ENCODE assay signal across 10 cellular contexts in the genomic region with DNA sequence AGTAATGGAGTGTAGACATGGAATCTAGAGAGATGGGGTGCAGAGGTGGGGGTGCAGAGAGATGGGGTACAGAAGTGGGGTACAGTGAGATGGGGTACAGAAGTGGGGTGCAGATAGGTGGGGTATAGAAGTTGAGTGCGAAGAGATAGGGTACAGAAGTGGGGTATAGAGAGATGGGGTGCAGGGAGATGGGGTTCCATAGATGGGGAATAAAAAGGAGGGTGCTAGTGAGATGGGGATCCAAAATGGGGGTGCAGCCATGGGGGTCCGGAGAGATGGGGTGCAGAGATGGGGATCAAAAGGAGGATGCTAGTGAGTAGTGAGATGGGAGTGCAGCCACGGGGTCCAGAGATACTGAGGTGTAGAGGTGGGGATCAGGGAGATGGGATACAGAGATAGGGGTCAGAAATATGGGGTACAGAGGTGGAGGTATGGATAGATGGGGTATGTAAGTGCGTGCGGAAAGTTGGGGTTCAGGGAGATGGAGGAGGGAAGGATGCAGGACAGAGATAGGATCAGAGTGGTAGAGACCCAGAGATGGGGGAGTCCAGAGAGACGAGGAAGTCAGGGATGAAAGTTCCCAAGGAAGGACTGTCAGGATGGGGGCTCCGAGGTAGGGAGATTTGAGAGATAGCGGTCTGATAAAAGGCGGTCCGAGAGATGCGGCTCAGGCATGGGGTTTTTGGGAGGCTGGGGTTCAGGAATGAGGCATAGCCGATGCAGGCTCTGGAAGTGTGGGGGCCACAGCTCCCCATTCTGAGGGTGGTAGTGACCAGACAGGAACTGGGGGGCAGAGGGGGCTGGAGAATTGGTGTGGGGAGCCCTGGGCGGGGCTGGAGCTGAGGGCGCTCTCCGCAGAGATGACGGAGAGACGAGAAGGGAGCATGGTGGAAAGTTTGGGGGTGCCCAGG. TPM values are rescaled to one million over a fixed set of nuclear protein-coding genes. Genes with fewer than 3 reads are reported as not detected.
A peak's percentile ranks its signal among the peaks of the same experiment; 100 is the strongest.
DNase-seq lines count a peak whose midpoint lies in the region; ATAC-seq and TF ChIP-seq lines count a peak whose summit lies in the region.
"Had no signal": no experiment of that assay in that cellular context is flagged by ENCODE, and none has a peak within 500 bp of the region (broad histone marks: within the 10 kb centered on the region; RNA-seq: fewer than 3 reads in every experiment).

No MANE protein-coding gene starts in this region.

- H3K4me2 ChIP-seq in mammary epithelial cell (ENCODE audit: insufficient read depth, low read depth, low read length), result no peak overlapping the region

- no peaks in the 10 kb centered on the region for H3K27me3 ChIP-seq in breast epithelium
- peaks cover 8% of the 10 kb centered on the region for H3K27me3 ChIP-seq in mammary epithelial cell (ENCODE audit: insufficient read depth, low read length)
- peaks cover 35% of the 10 kb centered on the region for H3K27me3 ChIP-seq in endodermal cell (ENCODE audit: control insufficient read depth, insufficient read depth, low read length, poor library complexity, severe bottlenecking)
- H3K27me3 ChIP-seq in stomach, result peaks cover 0 to 68% (median 13%) of the 10 kb centered on the region in 3 donors
- H3K27me3 ChIP-seq: right lobe of liver had no signal

- H3K9ac ChIP-seq in mammary epithelial cell (ENCODE audit: insufficient read depth, low read length) (no peak overlapping the region), endodermal cell (ENCODE audit: extremely low read depth, low read length, poor library complexity, severe bottlenecking) (no peak overlapping the region)

- WGBS in mammary epithelial cell (ENCODE audit: low coverage, missing lambda C conversion rate), result 17% methylated on average over 9 of the region's 17 CpGs
- WGBS in endodermal cell (ENCODE audit: insufficient coverage in 1 of 2, insufficient read length in 1 of 2), 2 experiments, result 53 to 56% methylated on average over 11 to 17 of the region's 17 CpGs
- WGBS in stomach, 5 donors, result 29 to 49% (median 39%) methylated on average over 17 of the region's 17 CpGs

- dilution Hi-C loops in mammary epithelial cell (cut with HindIII; ENCODE audit: low sequenced_read_pairs), result no loop called here

- H3K27me3 Mint-ChIP-seq in endodermal cell (ENCODE audit: insufficient read depth), result peaks cover 56% of the 10 kb centered on the region

- TF ChIP-seq POLR2A in breast epithelium (IDR thresholded peaks at IDR 0.05) (no peak), stomach (IDR thresholded peaks at IDR 0.05) (no peak)

- in situ Hi-C loops in mammary epithelial cell (cut with MboI; ENCODE audit: low sequenced_read_pairs in 2 of 2), result no loop called here

- H3K79me2 ChIP-seq in mammary epithelial cell (ENCODE audit: insufficient read depth, low read length), result no peaks in the 10 kb centered on the region

- H3K9me3 Mint-ChIP-seq in endodermal cell, result no peaks in the 10 kb centered on the region

- TF ChIP-seq EP300 in stomach (IDR thresholded peaks at IDR 0.05), result no peak

- H3K36me3 ChIP-seq in breast epithelium (no peaks in the 10 kb centered on the region), mammary epithelial cell (ENCODE audit: insufficient read depth, low read length) (no peaks in the 10 kb centered on the region), endodermal cell (ENCODE audit: control insufficient read depth, insufficient read depth, low read length) (no peaks in the 10 kb centered on the region), stomach (peaks cover 0 to 22% (median 13%) of the 10 kb centered on the region in 4 donors)

- intact Hi-C loops in breast epithelium (cut with DNase I; ENCODE audit: low total_unique reads), result no loop called here
- intact Hi-C loops in mammary epithelial cell (cut with micrococcal nuclease), result no loop called here
- intact Hi-C loops in stomach (cut with DNase I; ENCODE audit: low total_unique reads), result loop anchor here (10.0 kb wide), 1 partner anchor 174 kb away; no protein-coding TSS in a partner anchor
- intact Hi-C loops in Right ventricle myocardium inferior (cut with DNase I), result no loop called here

- peak overlapping the region; percentile 54 for H3K4me3 Mint-ChIP-seq in endodermal cell

- no peak overlapping the region for H3K27ac ChIP-seq in breast epithelium
- H3K27ac ChIP-seq in mammary epithelial cell (ENCODE audit: insufficient read depth, low read depth, low read length), result no peak overlapping the region
- no peak overlapping the region for H3K27ac ChIP-seq in endodermal cell (ENCODE audit: low read depth, low read length)
- no peak overlapping the region for H3K27ac ChIP-seq in stomach
- H3K27ac ChIP-seq: right lobe of liver had no signal

- no peak overlapping the region for H2AFZ ChIP-seq in mammary epithelial cell (ENCODE audit: low read depth, low read length)

- CTCF ChIA-PET in mammary epithelial cell (lab: Charles Lee; ENCODE audit: low non-redundant PET), result no interaction called here

- ATAC-seq in GM19395 (IDR thresholded peaks at IDR 0.05; ENCODE audit: unreplicated experiment), result no peak
- ATAC-seq in Right ventricle myocardium inferior, result no peak
- ATAC-seq: right lobe of liver had no signal

- H4K20me1 ChIP-seq in mammary epithelial cell (ENCODE audit: insufficient read depth, low read length), result no peaks in the 10 kb centered on the region

- H3K9me3 ChIP-seq in breast epithelium (peaks cover 0 to 3% of the 10 kb centered on the region in 2 donors), mammary epithelial cell (replicated peaks; ENCODE audit: insufficient read depth, low read length) (no peaks in the 10 kb centered on the region), endodermal cell (ENCODE audit: control insufficient read depth, low read length) (no peaks in the 10 kb centered on the region), stomach (peaks cover 0 to 2% (median 0%) of the 10 kb centered on the region in 4 donors)
- H3K9me3 ChIP-seq: right lobe of liver had no signal

- no peaks in the 10 kb centered on the region for H3K36me3 Mint-ChIP-seq in endodermal cell (ENCODE audit: low read depth)

- DNase-seq in breast epithelium (ENCODE audit: low spot score in 2 of 2) (no peak), mammary epithelial cell (no peak), endodermal cell (no peak), stomach (no peak), Right ventricle myocardium inferior (ENCODE audit: missing footprints) (no peak)
- DNase-seq: NCI-H1048, right lobe of liver had no signal

- TF ChIP-seq CTCF in breast epithelium (IDR thresholded peaks at IDR 0.05) (no peak), mammary epithelial cell (conservative IDR thresholded peaks at IDR 0.05 in 1 of 2, IDR thresholded peaks at IDR 0.05 in 1 of 2; ENCODE audit: extremely low read depth in 1 of 2, insufficient read depth in 1 of 2, low read depth in 1 of 2, low read length in 2 of 2) (no peak), endodermal cell (conservative IDR thresholded peaks at IDR 0.05) (no peak), stomach (IDR thresholded peaks at IDR 0.05) (no peak)

- H3K4me3 ChIP-seq in breast epithelium (peak overlapping the region in 2 of 3 donors; percentile 54 to 70), mammary epithelial cell (replicated peaks in 1 of 3; ENCODE audit: insufficient read depth in 1 of 3, low read depth in 2 of 3, low read length in 3 of 3) (no peak overlapping the region), endodermal cell (ENCODE audit: low read length) (peak overlapping the region; percentile 60), stomach (peak overlapping the region; percentile 16 to 54 (median 48))
- H3K4me3 ChIP-seq: right lobe of liver had no signal

- no TSS peak for BruUV-seq in mammary epithelial cell (replicated peaks; lab: Mats Ljungman, UMichigan)

- H3K27ac Mint-ChIP-seq in endodermal cell, result no peak overlapping the region

- H3K4me1 Mint-ChIP-seq in endodermal cell, result no peaks in the 10 kb centered on the region

- H3K4me1 ChIP-seq in breast epithelium (peaks cover 6 to 9% of the 10 kb centered on the region in 2 donors), mammary epithelial cell (ENCODE audit: insufficient read depth, low read length) (no peaks in the 10 kb centered on the region), endodermal cell (ENCODE audit: control insufficient read depth, insufficient read depth, low read length) (no peaks in the 10 kb centered on the region), stomach (peaks cover 23 to 53% (median 45%) of the 10 kb centered on the region in 4 donors)

RNA-seq across cellular contexts. Expression of gene PALM3, which starts 3.4 kb away (rescaled TPM):
- 1 to 10 TPM in 2 of 3 donors, not detected in 1; 2.5 to 3.9 TPM for total RNA-seq in breast epithelium
- not detected for total RNA-seq in mammary epithelial cell
- polyA plus RNA-seq in mammary epithelial cell, result not detected
- polyA minus RNA-seq in mammary epithelial cell, result not detected
- total RNA-seq in endodermal cell, result 1 to 10 TPM; 1.3 to 4.9 TPM
- 7.6 TPM for polyA plus RNA-seq in endodermal cell (2013, experiment 1 of 2)
- 5.2 TPM for polyA plus RNA-seq in endodermal cell (2013, experiment 2 of 2)
- 100 to 1,000 TPM in 1 of 5 donors, 10 to 100 TPM in 2, 1 to 10 TPM in 2; 4.2 to 100 (median 12.2) TPM for total RNA-seq in stomach
- 100 to 1,000 TPM in 1 of 3 donors, 10 to 100 TPM in 2; 20.7 to 141 (median 22.5) TPM for polyA plus RNA-seq in stomach
- 0.41 TPM for total RNA-seq in Right ventricle myocardium inferior
- polyA plus RNA-seq: CD14-positive monocyte had no signal

RNA-seq across cellular contexts. Expression of gene MISP3, which starts 14.1 kb away (rescaled TPM):
- total RNA-seq in breast epithelium (1 to 10 TPM; 4.6 to 6.4 (median 5.0) TPM), mammary epithelial cell (1 to 10 TPM; 1.2 to 1.5 TPM), endodermal cell (1 to 10 TPM in 1 of 2 donors, under 1 TPM in 1; 0.73 to 1.4 TPM), stomach (10 to 100 TPM in 4 of 5 donors, 1 to 10 TPM in 1; 2.0 to 88.7 (median 34.1) TPM), Right ventricle myocardium inferior (7.3 TPM)
- polyA plus RNA-seq in mammary epithelial cell (0.59 TPM), stomach (10 to 100 TPM; 14.9 to 29.8 (median 25.1) TPM)
- not detected for polyA minus RNA-seq in mammary epithelial cell
- polyA plus RNA-seq in endodermal cell (2013, experiment 1 of 2), result 1.9 TPM
- 1.8 TPM for polyA plus RNA-seq in endodermal cell (2013, experiment 2 of 2)

RNA-seq across cellular contexts. Expression of gene IL27RA, which starts 26.9 kb away (rescaled TPM):
- total RNA-seq in breast epithelium (10 to 100 TPM in 1 of 3 donors, 1 to 10 TPM in 2; 5.1 to 11.0 (median 5.2) TPM), mammary epithelial cell (1 to 10 TPM; 3.2 to 6.9 TPM), endodermal cell (10 to 100 TPM; 10.3 to 10.8 TPM), stomach (10 to 100 TPM in 1 of 5 donors, 1 to 10 TPM in 2, not detected in 2; 2.3 to 11.1 (median 4.0) TPM), Right ventricle myocardium inferior (5.6 TPM)
- polyA plus RNA-seq in mammary epithelial cell (10.3 TPM), stomach (1 to 10 TPM; 1.1 to 2.6 (median 1.5) TPM)
- polyA minus RNA-seq in mammary epithelial cell, result 1.1 TPM
- 4.4 TPM for polyA plus RNA-seq in endodermal cell (2013, experiment 1 of 2)
- 4.1 TPM for polyA plus RNA-seq in endodermal cell (2013, experiment 2 of 2)

RNA-seq across cellular contexts. Expression of gene C19orf67, which starts 27.1 kb away (rescaled TPM):
- total RNA-seq in breast epithelium (not detected), mammary epithelial cell (not detected), endodermal cell (1 to 10 TPM in 1 of 2 donors, under 1 TPM in 1; 0.73 to 1.1 TPM), stomach (not detected), Right ventricle myocardium inferior (not detected)
- polyA plus RNA-seq in mammary epithelial cell (not detected), stomach (under 1 TPM in 1 of 3 donors, not detected in 2; 0.50 TPM)
- polyA minus RNA-seq in mammary epithelial cell, result not detected
- not detected for polyA plus RNA-seq in endodermal cell (2013, experiment 1 of 2)
- not detected for polyA plus RNA-seq in endodermal cell (2013, experiment 2 of 2)
- total RNA-seq: cerebellum had no signal
- polyA plus RNA-seq: CD14-positive monocyte had no signal

RNA-seq across cellular contexts. Expression of gene RLN3, which starts 30.5 kb away (rescaled TPM):
- total RNA-seq in breast epithelium (not detected), mammary epithelial cell (not detected), endodermal cell (not detected), stomach (not detected), Right ventricle myocardium inferior (not detected)
- polyA plus RNA-seq in mammary epithelial cell (not detected), stomach (not detected)
- not detected for polyA minus RNA-seq in mammary epithelial cell
- not detected for polyA plus RNA-seq in endodermal cell (2013, experiment 1 of 2)
- not detected for polyA plus RNA-seq in endodermal cell (2013, experiment 2 of 2)
- total RNA-seq: cerebellum, right lobe of liver had no signal
- polyA plus RNA-seq: CD14-positive monocyte had no signal

Comparison
In these comparisons a context has a peak if more than half of its experiments do, and no peak if none do; other contexts are left out.
1. H3K4me3 ChIP-seq: peak in breast epithelium (2 of 3), endodermal cell (single experiment) and stomach (4 of 4); none in mammary epithelial cell (0 of 3).